Comparison of ENCODE assay signal across 1 cellular context in the genomic region with DNA sequence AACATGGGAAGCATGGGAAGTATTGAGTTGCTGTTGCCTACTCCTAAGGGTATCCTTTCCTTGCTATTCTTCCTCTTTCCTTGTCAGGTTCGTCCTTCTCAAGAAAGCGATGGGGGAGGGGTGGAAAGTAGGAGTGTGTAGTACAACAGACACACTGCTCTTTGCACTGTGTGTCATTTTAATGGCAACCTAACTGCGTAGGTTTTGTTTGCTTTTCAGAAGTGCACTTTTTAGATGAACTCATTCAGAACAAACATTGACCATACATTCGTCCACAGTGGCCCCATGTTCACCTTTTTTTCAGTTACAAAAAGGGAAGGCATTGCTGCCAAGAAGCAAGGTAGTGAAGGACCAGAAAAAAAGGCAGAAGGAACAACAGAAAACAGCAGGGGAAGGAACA.
TF ChIP-seq lines count a peak whose summit lies in the region.

No MANE protein-coding gene starts in this region.

TF ChIP-seq in HepG2, 621 proteins besides CTCF, POLR2A, EP300 and RAD21 (continued from another document):
- TF ChIP-seq ZNF710 (CRISPR knock-in tag; IDR thresholded peaks at IDR 0.05; ENCODE audit: borderline replicate concordance), result peak; percentile 86; the same call in 1 of the 2 replicates
- TF ChIP-seq ZNF205 (CRISPR knock-in tag; IDR thresholded peaks at IDR 0.05), result no peak
- TF ChIP-seq ZFX (CRISPR knock-in tag; IDR thresholded peaks at IDR 0.05; ENCODE audit: low read depth), result 0 out of 2 replicates have a peak, but pooled peaks have one; percentile 16
- no peak for TF ChIP-seq ZNF766 (CRISPR knock-in tag; IDR thresholded peaks at IDR 0.05; ENCODE audit: borderline replicate concordance)
- no peak for TF ChIP-seq GATAD1 (CRISPR knock-in tag; IDR thresholded peaks at IDR 0.05)
- no peak for TF ChIP-seq ZNF431 (CRISPR knock-in tag; IDR thresholded peaks at IDR 0.05; ENCODE audit: borderline replicate concordance, low read depth)
- peak; percentile 85 for TF ChIP-seq RARA (CRISPR knock-in tag; IDR thresholded peaks at IDR 0.05)
- TF ChIP-seq, protein P1, sequence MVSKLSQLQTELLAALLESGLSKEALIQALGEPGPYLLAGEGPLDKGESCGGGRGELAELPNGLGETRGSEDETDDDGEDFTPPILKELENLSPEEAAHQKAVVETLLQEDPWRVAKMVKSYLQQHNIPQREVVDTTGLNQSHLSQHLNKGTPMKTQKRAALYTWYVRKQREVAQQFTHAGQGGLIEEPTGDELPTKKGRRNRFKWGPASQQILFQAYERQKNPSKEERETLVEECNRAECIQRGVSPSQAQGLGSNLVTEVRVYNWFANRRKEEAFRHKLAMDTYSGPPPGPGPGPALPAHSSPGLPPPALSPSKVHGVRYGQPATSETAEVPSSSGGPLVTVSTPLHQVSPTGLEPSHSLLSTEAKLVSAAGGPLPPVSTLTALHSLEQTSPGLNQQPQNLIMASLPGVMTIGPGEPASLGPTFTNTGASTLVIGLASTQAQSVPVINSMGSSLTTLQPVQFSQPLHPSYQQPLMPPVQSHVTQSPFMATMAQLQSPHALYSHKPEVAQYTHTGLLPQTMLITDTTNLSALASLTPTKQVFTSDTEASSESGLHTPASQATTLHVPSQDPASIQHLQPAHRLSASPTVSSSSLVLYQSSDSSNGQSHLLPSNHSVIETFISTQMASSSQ (IDR thresholded peaks at IDR 0.05; ENCODE audit: low read depth), result no peak
- TF ChIP-seq, protein P1 (CRISPR knock-in tag; IDR thresholded peaks at IDR 0.05; ENCODE audit: borderline replicate concordance), result no peak
- no peak for TF ChIP-seq ZNF160 (CRISPR knock-in tag; IDR thresholded peaks at IDR 0.05)
- no peak for TF ChIP-seq ZNF615 (CRISPR knock-in tag; IDR thresholded peaks at IDR 0.05; ENCODE audit: borderline replicate concordance)
- no peak for TF ChIP-seq ZNF839 (CRISPR knock-in tag; IDR thresholded peaks at IDR 0.05; ENCODE audit: borderline replicate concordance)
- no peak for TF ChIP-seq CBFB (CRISPR knock-in tag; IDR thresholded peaks at IDR 0.05)
- no peak for TF ChIP-seq MTERF4 (CRISPR knock-in tag; IDR thresholded peaks at IDR 0.05)
- peak; percentile 53; the same call in 1 of the 2 replicates for TF ChIP-seq HDAC2 (CRISPR knock-in tag; IDR thresholded peaks at IDR 0.05)
- TF ChIP-seq, protein P2, sequence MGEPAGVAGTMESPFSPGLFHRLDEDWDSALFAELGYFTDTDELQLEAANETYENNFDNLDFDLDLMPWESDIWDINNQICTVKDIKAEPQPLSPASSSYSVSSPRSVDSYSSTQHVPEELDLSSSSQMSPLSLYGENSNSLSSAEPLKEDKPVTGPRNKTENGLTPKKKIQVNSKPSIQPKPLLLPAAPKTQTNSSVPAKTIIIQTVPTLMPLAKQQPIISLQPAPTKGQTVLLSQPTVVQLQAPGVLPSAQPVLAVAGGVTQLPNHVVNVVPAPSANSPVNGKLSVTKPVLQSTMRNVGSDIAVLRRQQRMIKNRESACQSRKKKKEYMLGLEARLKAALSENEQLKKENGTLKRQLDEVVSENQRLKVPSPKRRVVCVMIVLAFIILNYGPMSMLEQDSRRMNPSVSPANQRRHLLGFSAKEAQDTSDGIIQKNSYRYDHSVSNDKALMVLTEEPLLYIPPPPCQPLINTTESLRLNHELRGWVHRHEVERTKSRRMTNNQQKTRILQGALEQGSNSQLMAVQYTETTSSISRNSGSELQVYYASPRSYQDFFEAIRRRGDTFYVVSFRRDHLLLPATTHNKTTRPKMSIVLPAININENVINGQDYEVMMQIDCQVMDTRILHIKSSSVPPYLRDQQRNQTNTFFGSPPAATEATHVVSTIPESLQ (CRISPR knock-in tag; conservative IDR thresholded peaks at IDR 0.05), result no peak
- TF ChIP-seq ASH2L (IDR thresholded peaks at IDR 0.05; ENCODE audit: insufficient read length, low read depth, low read length), result peak; percentile 59
- no peak for TF ChIP-seq ZNF550 (CRISPR knock-in tag; IDR thresholded peaks at IDR 0.05; ENCODE audit: borderline replicate concordance)
- TF ChIP-seq DNMT1 (CRISPR knock-in tag; IDR thresholded peaks at IDR 0.05), result no peak
- TF ChIP-seq BORCS8-MEF2B (CRISPR knock-in tag; IDR thresholded peaks at IDR 0.05), result no peak
- TF ChIP-seq PAF1 (CRISPR knock-in tag; IDR thresholded peaks at IDR 0.05), result no peak
- peak; percentile 88 for TF ChIP-seq JUN (CRISPR knock-in tag; IDR thresholded peaks at IDR 0.05)
- TF ChIP-seq SOX6 (IDR thresholded peaks at IDR 0.05), result no peak
- TF ChIP-seq SOX6 (CRISPR knock-in tag; IDR thresholded peaks at IDR 0.05), result peak; percentile 63; the same call in 1 of the 2 replicates
- no peak for TF ChIP-seq SALL2 (CRISPR knock-in tag; IDR thresholded peaks at IDR 0.05)
- no peak for TF ChIP-seq ZSCAN5A (CRISPR knock-in tag; IDR thresholded peaks at IDR 0.05; ENCODE audit: borderline replicate concordance)
- TF ChIP-seq ZSCAN29 (CRISPR knock-in tag; conservative IDR thresholded peaks at IDR 0.05), result 0 out of 2 replicates have a peak, but pooled peaks have one; percentile 41
- peak; percentile 52 for TF ChIP-seq CREM (IDR thresholded peaks at IDR 0.05)
- no peak for TF ChIP-seq CREM (CRISPR knock-in tag; IDR thresholded peaks at IDR 0.05)
- TF ChIP-seq, protein P3, sequence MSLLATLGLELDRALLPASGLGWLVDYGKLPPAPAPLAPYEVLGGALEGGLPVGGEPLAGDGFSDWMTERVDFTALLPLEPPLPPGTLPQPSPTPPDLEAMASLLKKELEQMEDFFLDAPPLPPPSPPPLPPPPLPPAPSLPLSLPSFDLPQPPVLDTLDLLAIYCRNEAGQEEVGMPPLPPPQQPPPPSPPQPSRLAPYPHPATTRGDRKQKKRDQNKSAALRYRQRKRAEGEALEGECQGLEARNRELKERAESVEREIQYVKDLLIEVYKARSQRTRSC (CRISPR knock-in tag; IDR thresholded peaks at IDR 0.05; ENCODE audit: low read depth), result no peak
- no peak for TF ChIP-seq ZNF326 (CRISPR knock-in tag; IDR thresholded peaks at IDR 0.05; ENCODE audit: borderline replicate concordance)
- no peak for TF ChIP-seq PCBP1 (IDR thresholded peaks at IDR 0.05; ENCODE audit: borderline replicate concordance, low read depth, low read length)
- TF ChIP-seq, protein P4, sequence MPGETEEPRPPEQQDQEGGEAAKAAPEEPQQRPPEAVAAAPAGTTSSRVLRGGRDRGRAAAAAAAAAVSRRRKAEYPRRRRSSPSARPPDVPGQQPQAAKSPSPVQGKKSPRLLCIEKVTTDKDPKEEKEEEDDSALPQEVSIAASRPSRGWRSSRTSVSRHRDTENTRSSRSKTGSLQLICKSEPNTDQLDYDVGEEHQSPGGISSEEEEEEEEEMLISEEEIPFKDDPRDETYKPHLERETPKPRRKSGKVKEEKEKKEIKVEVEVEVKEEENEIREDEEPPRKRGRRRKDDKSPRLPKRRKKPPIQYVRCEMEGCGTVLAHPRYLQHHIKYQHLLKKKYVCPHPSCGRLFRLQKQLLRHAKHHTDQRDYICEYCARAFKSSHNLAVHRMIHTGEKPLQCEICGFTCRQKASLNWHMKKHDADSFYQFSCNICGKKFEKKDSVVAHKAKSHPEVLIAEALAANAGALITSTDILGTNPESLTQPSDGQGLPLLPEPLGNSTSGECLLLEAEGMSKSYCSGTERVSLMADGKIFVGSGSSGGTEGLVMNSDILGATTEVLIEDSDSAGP (CRISPR knock-in tag; IDR thresholded peaks at IDR 0.05; ENCODE audit: borderline replicate concordance), result no peak
- no peak for TF ChIP-seq ATM (IDR thresholded peaks at IDR 0.05; ENCODE audit: borderline replicate concordance)
- peak; percentile 27; the same call in 1 of the 2 replicates for TF ChIP-seq SAP130 (CRISPR knock-in tag; IDR thresholded peaks at IDR 0.05; ENCODE audit: low read depth)
- TF ChIP-seq, protein P5, sequence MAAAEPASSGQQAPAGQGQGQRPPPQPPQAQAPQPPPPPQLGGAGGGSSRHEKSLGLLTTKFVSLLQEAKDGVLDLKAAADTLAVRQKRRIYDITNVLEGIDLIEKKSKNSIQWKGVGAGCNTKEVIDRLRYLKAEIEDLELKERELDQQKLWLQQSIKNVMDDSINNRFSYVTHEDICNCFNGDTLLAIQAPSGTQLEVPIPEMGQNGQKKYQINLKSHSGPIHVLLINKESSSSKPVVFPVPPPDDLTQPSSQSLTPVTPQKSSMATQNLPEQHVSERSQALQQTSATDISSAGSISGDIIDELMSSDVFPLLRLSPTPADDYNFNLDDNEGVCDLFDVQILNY (CRISPR knock-in tag; conservative IDR thresholded peaks at IDR 0.05), result no peak
- TF ChIP-seq NCOR1 (IDR thresholded peaks at IDR 0.05; ENCODE audit: borderline replicate concordance, low read length), result peak; percentile 78; the same call in 1 of the 2 replicates
- TF ChIP-seq NR2C2 (CRISPR knock-in tag; IDR thresholded peaks at IDR 0.05; ENCODE audit: borderline replicate concordance), result 0 out of 2 replicates have a peak, but pooled peaks have one; percentile 16
- TF ChIP-seq SALL1 (CRISPR knock-in tag; IDR thresholded peaks at IDR 0.05), result peak; percentile 60; the same call in 1 of the 2 replicates
- no peak for TF ChIP-seq HMG20B (CRISPR knock-in tag; conservative IDR thresholded peaks at IDR 0.05)
- peak; percentile 9; the same call in 1 of the 2 replicates for TF ChIP-seq ZMYM3 (CRISPR knock-in tag; IDR thresholded peaks at IDR 0.05)
